In genomic region chr1:204746838-204747442, GRCh38 we compare ENCODE assay signal across 8 cellular contexts.
DNase-seq lines count a peak whose midpoint lies in the region; FAIRE-seq and TF ChIP-seq lines count a peak whose summit lies in the region.

No MANE protein-coding gene starts in this region.

- DNase-seq in A172 (ENCODE audit: low spot score): peak; percentile 66
- DNase-seq in GM12891 (ENCODE audit: insufficient read length, low spot score): peak; percentile 25
- peak; percentile 31 for DNase-seq in NCI-H2196 treated with DMSO at 0.1 percent for 48 hours (lab: John Stamatoyannopoulos, UW; ENCODE audit: unreplicated experiment)
- DNase-seq in activated CD4-positive, alpha-beta T cell treated with anti-CD3 and anti-CD28 coated beads, Interleukin-2, amount 10 ng/mL, durations not matched to agents 7 days and 5 days: peak; percentile 50
- peak; percentile 84 for DNase-seq in endodermal cell
- DNase-seq in myocyte (ENCODE audit: low read depth): peak; percentile 58
- peak; percentile 47 for DNase-seq in superior temporal gyrus (ENCODE audit: extremely low spot score)
- no peak for DNase-seq in occipital lobe (lab: John Stamatoyannopoulos, UW)

- H3K4me1 ChIP-seq in endodermal cell (ENCODE audit: control insufficient read depth, insufficient read depth, low read length): no peaks in the 10 kb centered on the region

- POLR2A ChIA-PET in activated CD4-positive, alpha-beta T cell treated with anti-CD3 and anti-CD28 coated beads, Interleukin-2, amount 10 ng/mL, durations not matched to agents 7 days and 5 days (lab: Charles Lee): no interaction called here

- no peak for TF ChIP-seq POLR2A in GM12891 (IDR thresholded peaks at IDR 0.05; ENCODE audit: low read depth, low read length)

- CTCF ChIA-PET in activated CD4-positive, alpha-beta T cell treated with anti-CD3 and anti-CD28 coated beads, Interleukin-2, amount 10 ng/mL, durations not matched to agents 7 days and 5 days (lab: Charles Lee): interaction anchor here (0.7 to 2.8 kb wide), 12 partner anchors 9 to 168 kb away, joined by 3 to 10 read pairs (median 4); no protein-coding TSS in a partner anchor

- no peaks in the 10 kb centered on the region for H3K9me3 ChIP-seq in endodermal cell (ENCODE audit: control insufficient read depth, low read length)

- H3K27ac ChIP-seq in endodermal cell (ENCODE audit: low read depth, low read length): no peak overlapping the region

- peak; percentile 96 for TF ChIP-seq CTCF in endodermal cell (conservative IDR thresholded peaks at IDR 0.05)

- no peak overlapping the region for H3K9ac ChIP-seq in endodermal cell (ENCODE audit: extremely low read depth, low read length, poor library complexity, severe bottlenecking)

- H3K27me3 Mint-ChIP-seq in activated CD4-positive, alpha-beta T cell treated with anti-CD3 and anti-CD28 coated beads, Interleukin-2, amount 10 ng/mL, durations not matched to agents 7 days and 5 days: peaks cover 13% of the 10 kb centered on the region
- no peaks in the 10 kb centered on the region for H3K27me3 Mint-ChIP-seq in endodermal cell (ENCODE audit: insufficient read depth)

- H3K27me3 ChIP-seq in endodermal cell (ENCODE audit: control insufficient read depth, insufficient read depth, low read length, poor library complexity, severe bottlenecking): no peaks in the 10 kb centered on the region

- H3K36me3 ChIP-seq in endodermal cell (ENCODE audit: control insufficient read depth, insufficient read depth, low read length): no peaks in the 10 kb centered on the region

- no peaks in the 10 kb centered on the region for H3K4me1 Mint-ChIP-seq in activated CD4-positive, alpha-beta T cell treated with anti-CD3 and anti-CD28 coated beads, Interleukin-2, amount 10 ng/mL, durations not matched to agents 7 days and 5 days
- H3K4me1 Mint-ChIP-seq in endodermal cell: peaks cover 20% of the 10 kb centered on the region

- no peak overlapping the region for H3K27ac Mint-ChIP-seq in activated CD4-positive, alpha-beta T cell treated with anti-CD3 and anti-CD28 coated beads, Interleukin-2, amount 10 ng/mL, durations not matched to agents 7 days and 5 days
- no peak overlapping the region for H3K27ac Mint-ChIP-seq in endodermal cell

- H3K4me3 ChIP-seq in endodermal cell (ENCODE audit: low read length): no peak overlapping the region

- no peak overlapping the region for H3K4me3 Mint-ChIP-seq in activated CD4-positive, alpha-beta T cell treated with anti-CD3 and anti-CD28 coated beads, Interleukin-2, amount 10 ng/mL, durations not matched to agents 7 days and 5 days
- H3K4me3 Mint-ChIP-seq in endodermal cell: no peak overlapping the region

- H3K36me3 Mint-ChIP-seq in activated CD4-positive, alpha-beta T cell treated with anti-CD3 and anti-CD28 coated beads, Interleukin-2, amount 10 ng/mL, durations not matched to agents 7 days and 5 days (ENCODE audit: low read depth): no peaks in the 10 kb centered on the region
- H3K36me3 Mint-ChIP-seq in endodermal cell (ENCODE audit: low read depth): no peaks in the 10 kb centered on the region

- peak; percentile 76 for FAIRE-seq in GM12891 (lab: Jason Lieb, UNC)

- H3K9me3 Mint-ChIP-seq in activated CD4-positive, alpha-beta T cell treated with anti-CD3 and anti-CD28 coated beads, Interleukin-2, amount 10 ng/mL, durations not matched to agents 7 days and 5 days: no peaks in the 10 kb centered on the region
- H3K9me3 Mint-ChIP-seq in endodermal cell: no peaks in the 10 kb centered on the region

TF ChIP-seq in GM12891, 5 proteins besides CTCF, POLR2A, EP300 and RAD21:
- TF ChIP-seq SPI1 (IDR thresholded peaks at IDR 0.05; ENCODE audit: low read depth, low read length) (no peak), POU2F2 (IDR thresholded peaks at IDR 0.05; ENCODE audit: low read depth, low read length) (no peak), TAF1 (IDR thresholded peaks at IDR 0.05; ENCODE audit: low read depth, low read length) (no peak), POLR2AphosphoS5 (IDR thresholded peaks at IDR 0.05; ENCODE audit: low read depth, low read length) (no peak), PAX5 (IDR thresholded peaks at IDR 0.05; ENCODE audit: insufficient read depth, low read length, severe bottlenecking) (no peak)
